In the genomic region with DNA sequence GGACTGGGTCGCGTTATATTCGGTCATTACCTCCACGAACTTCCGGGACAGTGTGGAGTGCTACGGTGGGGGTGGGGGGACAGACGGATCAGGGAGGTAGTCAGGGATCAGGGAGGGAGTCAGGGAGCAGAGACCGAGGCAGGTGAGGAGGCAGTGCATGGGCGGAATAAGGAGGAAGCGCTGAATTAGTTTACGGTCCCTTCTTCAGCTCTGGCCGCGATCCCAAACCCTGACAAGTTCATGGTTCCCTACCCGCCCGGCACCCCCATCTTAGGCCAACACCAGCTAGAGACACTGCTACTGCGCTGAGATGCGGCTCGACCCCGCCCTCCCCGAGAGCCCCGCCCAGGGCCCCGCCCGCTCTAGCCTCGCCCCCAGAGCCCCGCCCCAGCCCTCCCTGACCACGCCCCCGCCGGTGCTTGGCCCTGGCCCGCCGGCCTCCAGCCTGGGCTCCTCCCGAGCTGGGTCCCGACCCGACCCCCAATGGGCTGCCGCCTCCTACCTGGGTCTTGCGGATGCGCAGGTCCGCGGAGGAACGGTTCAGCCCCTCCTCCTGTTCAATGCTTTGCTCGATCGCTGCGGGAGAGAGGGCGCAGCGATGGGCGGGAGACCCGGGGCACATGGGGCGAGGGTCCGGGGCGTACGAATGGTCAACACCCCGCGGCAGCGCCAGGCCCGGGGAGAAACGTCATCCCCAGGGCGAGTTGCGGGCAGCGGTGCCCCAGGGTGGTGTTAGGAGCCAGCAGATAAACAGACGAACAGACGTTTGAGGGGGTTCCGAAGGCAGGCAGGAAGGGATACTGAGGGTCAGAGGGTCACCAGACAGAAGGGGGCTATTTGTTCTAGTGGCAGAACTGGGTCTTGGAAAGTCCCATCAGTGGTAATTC, we compare ENCODE assay signal across 1 cellular context.
TF ChIP-seq lines count a peak whose summit lies in the region.

No MANE protein-coding gene starts in this region.

TF ChIP-seq in HepG2, 621 proteins besides CTCF, POLR2A, EP300 and RAD21 (continued from another document and continues in another):
- TF ChIP-seq, protein P1, sequence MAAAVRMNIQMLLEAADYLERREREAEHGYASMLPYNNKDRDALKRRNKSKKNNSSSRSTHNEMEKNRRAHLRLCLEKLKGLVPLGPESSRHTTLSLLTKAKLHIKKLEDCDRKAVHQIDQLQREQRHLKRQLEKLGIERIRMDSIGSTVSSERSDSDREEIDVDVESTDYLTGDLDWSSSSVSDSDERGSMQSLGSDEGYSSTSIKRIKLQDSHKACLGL (CRISPR knock-in tag; IDR thresholded peaks at IDR 0.05), result peak; percentile 73
- TF ChIP-seq, protein P2, sequence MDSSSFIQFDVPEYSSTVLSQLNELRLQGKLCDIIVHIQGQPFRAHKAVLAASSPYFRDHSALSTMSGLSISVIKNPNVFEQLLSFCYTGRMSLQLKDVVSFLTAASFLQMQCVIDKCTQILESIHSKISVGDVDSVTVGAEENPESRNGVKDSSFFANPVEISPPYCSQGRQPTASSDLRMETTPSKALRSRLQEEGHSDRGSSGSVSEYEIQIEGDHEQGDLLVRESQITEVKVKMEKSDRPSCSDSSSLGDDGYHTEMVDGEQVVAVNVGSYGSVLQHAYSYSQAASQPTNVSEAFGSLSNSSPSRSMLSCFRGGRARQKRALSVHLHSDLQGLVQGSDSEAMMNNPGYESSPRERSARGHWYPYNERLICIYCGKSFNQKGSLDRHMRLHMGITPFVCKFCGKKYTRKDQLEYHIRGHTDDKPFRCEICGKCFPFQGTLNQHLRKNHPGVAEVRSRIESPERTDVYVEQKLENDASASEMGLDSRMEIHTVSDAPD (CRISPR knock-in tag; IDR thresholded peaks at IDR 0.05), result peak; percentile 63; the same call in 1 of the 2 replicates
- TF ChIP-seq, protein P3, sequence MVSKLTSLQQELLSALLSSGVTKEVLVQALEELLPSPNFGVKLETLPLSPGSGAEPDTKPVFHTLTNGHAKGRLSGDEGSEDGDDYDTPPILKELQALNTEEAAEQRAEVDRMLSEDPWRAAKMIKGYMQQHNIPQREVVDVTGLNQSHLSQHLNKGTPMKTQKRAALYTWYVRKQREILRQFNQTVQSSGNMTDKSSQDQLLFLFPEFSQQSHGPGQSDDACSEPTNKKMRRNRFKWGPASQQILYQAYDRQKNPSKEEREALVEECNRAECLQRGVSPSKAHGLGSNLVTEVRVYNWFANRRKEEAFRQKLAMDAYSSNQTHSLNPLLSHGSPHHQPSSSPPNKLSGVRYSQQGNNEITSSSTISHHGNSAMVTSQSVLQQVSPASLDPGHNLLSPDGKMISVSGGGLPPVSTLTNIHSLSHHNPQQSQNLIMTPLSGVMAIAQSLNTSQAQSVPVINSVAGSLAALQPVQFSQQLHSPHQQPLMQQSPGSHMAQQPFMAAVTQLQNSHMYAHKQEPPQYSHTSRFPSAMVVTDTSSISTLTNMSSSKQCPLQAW (CRISPR knock-in tag; IDR thresholded peaks at IDR 0.05), result peak; percentile 80
- TF ChIP-seq NR2C2 (CRISPR knock-in tag; IDR thresholded peaks at IDR 0.05; ENCODE audit: borderline replicate concordance), result no peak
- TF ChIP-seq, protein P4, sequence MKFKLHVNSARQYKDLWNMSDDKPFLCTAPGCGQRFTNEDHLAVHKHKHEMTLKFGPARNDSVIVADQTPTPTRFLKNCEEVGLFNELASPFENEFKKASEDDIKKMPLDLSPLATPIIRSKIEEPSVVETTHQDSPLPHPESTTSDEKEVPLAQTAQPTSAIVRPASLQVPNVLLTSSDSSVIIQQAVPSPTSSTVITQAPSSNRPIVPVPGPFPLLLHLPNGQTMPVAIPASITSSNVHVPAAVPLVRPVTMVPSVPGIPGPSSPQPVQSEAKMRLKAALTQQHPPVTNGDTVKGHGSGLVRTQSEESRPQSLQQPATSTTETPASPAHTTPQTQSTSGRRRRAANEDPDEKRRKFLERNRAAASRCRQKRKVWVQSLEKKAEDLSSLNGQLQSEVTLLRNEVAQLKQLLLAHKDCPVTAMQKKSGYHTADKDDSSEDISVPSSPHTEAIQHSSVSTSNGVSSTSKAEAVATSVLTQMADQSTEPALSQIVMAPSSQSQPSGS (CRISPR knock-in tag; IDR thresholded peaks at IDR 0.05), result peak; percentile 61
- no peak for TF ChIP-seq NRL (CRISPR knock-in tag; IDR thresholded peaks at IDR 0.05; ENCODE audit: borderline replicate concordance)
- TF ChIP-seq ZNF20 (CRISPR knock-in tag; IDR thresholded peaks at IDR 0.05), result no peak
- TF ChIP-seq PAWR (CRISPR knock-in tag; IDR thresholded peaks at IDR 0.05; ENCODE audit: borderline replicate concordance), result no peak; the same call in 1 of the 2 replicates
- peak; percentile 60 for TF ChIP-seq ZFY (CRISPR knock-in tag; IDR thresholded peaks at IDR 0.05)
- peak; percentile 65; the same call in 1 of the 2 replicates for TF ChIP-seq ZNF720 (CRISPR knock-in tag; IDR thresholded peaks at IDR 0.05)
- TF ChIP-seq ZNF556 (CRISPR knock-in tag; IDR thresholded peaks at IDR 0.05; ENCODE audit: borderline replicate concordance), result peak; percentile 67; the same call in 1 of the 2 replicates
- TF ChIP-seq, protein P5, sequence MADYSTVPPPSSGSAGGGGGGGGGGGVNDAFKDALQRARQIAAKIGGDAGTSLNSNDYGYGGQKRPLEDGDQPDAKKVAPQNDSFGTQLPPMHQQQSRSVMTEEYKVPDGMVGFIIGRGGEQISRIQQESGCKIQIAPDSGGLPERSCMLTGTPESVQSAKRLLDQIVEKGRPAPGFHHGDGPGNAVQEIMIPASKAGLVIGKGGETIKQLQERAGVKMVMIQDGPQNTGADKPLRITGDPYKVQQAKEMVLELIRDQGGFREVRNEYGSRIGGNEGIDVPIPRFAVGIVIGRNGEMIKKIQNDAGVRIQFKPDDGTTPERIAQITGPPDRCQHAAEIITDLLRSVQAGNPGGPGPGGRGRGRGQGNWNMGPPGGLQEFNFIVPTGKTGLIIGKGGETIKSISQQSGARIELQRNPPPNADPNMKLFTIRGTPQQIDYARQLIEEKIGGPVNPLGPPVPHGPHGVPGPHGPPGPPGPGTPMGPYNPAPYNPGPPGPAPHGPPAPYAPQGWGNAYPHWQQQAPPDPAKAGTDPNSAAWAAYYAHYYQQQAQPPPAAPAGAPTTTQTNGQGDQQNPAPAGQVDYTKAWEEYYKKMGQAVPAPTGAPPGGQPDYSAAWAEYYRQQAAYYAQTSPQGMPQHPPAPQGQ (CRISPR knock-in tag; IDR thresholded peaks at IDR 0.05; ENCODE audit: borderline replicate concordance), result no peak
- no peak for TF ChIP-seq SSRP1 (CRISPR knock-in tag; IDR thresholded peaks at IDR 0.05)
- no peak for TF ChIP-seq ZNF24 (IDR thresholded peaks at IDR 0.05)
- peak; percentile 59; the same call in 1 of the 2 replicates for TF ChIP-seq STAT5B (CRISPR knock-in tag; IDR thresholded peaks at IDR 0.05)
- TF ChIP-seq NONO (IDR thresholded peaks at IDR 0.05), result no peak
- TF ChIP-seq NONO (CRISPR knock-in tag; conservative IDR thresholded peaks at IDR 0.05), result peak; percentile 53
- TF ChIP-seq, protein P6, sequence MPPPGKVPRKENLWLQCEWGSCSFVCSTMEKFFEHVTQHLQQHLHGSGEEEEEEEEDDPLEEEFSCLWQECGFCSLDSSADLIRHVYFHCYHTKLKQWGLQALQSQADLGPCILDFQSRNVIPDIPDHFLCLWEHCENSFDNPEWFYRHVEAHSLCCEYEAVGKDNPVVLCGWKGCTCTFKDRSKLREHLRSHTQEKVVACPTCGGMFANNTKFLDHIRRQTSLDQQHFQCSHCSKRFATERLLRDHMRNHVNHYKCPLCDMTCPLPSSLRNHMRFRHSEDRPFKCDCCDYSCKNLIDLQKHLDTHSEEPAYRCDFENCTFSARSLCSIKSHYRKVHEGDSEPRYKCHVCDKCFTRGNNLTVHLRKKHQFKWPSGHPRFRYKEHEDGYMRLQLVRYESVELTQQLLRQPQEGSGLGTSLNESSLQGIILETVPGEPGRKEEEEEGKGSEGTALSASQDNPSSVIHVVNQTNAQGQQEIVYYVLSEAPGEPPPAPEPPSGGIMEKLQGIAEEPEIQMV (CRISPR knock-in tag; IDR thresholded peaks at IDR 0.05; ENCODE audit: low read depth), result peak; percentile 91
- TF ChIP-seq, protein P7, sequence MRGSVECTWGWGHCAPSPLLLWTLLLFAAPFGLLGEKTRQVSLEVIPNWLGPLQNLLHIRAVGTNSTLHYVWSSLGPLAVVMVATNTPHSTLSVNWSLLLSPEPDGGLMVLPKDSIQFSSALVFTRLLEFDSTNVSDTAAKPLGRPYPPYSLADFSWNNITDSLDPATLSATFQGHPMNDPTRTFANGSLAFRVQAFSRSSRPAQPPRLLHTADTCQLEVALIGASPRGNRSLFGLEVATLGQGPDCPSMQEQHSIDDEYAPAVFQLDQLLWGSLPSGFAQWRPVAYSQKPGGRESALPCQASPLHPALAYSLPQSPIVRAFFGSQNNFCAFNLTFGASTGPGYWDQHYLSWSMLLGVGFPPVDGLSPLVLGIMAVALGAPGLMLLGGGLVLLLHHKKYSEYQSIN (CRISPR knock-in tag; IDR thresholded peaks at IDR 0.05; ENCODE audit: borderline replicate concordance), result no peak
- peak; percentile 16 for TF ChIP-seq SRSF1 (optimal IDR thresholded peaks at IDR 0.05; ENCODE audit: low read depth, low read length)
- TF ChIP-seq SOX6 (IDR thresholded peaks at IDR 0.05), result no peak
- TF ChIP-seq SOX6 (CRISPR knock-in tag; IDR thresholded peaks at IDR 0.05), result peak; percentile 51; the same call in 1 of the 2 replicates
- TF ChIP-seq TGIF2 (CRISPR knock-in tag; IDR thresholded peaks at IDR 0.05), result no peak; the same call in 1 of the 2 replicates
- TF ChIP-seq HNRNPLL (IDR thresholded peaks at IDR 0.05; ENCODE audit: low read depth, low read length, poor library complexity, severe bottlenecking), result peak; percentile 64
- no peak for TF ChIP-seq ZNF746 (CRISPR knock-in tag; IDR thresholded peaks at IDR 0.05)
- peak; percentile 33; the same call in 1 of the 2 replicates for TF ChIP-seq RCOR2 (CRISPR knock-in tag; IDR thresholded peaks at IDR 0.05)
- TF ChIP-seq, protein P8, sequence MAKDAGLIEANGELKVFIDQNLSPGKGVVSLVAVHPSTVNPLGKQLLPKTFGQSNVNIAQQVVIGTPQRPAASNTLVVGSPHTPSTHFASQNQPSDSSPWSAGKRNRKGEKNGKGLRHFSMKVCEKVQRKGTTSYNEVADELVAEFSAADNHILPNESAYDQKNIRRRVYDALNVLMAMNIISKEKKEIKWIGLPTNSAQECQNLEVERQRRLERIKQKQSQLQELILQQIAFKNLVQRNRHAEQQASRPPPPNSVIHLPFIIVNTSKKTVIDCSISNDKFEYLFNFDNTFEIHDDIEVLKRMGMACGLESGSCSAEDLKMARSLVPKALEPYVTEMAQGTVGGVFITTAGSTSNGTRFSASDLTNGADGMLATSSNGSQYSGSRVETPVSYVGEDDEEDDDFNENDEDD (CRISPR knock-in tag; IDR thresholded peaks at IDR 0.05; ENCODE audit: borderline replicate concordance), result peak; percentile 79
- TF ChIP-seq, protein P9, sequence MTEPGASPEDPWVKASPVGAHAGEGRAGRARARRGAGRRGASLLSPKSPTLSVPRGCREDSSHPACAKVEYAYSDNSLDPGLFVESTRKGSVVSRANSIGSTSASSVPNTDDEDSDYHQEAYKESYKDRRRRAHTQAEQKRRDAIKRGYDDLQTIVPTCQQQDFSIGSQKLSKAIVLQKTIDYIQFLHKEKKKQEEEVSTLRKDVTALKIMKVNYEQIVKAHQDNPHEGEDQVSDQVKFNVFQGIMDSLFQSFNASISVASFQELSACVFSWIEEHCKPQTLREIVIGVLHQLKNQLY (CRISPR knock-in tag; IDR thresholded peaks at IDR 0.05), result peak; percentile 47; the same call in 1 of the 2 replicates
- TF ChIP-seq KDM4B (CRISPR knock-in tag; IDR thresholded peaks at IDR 0.05), result peak; percentile 77
- peak; percentile 19; the same call in 1 of the 2 replicates for TF ChIP-seq NFYB (CRISPR knock-in tag; IDR thresholded peaks at IDR 0.05)
- TF ChIP-seq, protein P10, sequence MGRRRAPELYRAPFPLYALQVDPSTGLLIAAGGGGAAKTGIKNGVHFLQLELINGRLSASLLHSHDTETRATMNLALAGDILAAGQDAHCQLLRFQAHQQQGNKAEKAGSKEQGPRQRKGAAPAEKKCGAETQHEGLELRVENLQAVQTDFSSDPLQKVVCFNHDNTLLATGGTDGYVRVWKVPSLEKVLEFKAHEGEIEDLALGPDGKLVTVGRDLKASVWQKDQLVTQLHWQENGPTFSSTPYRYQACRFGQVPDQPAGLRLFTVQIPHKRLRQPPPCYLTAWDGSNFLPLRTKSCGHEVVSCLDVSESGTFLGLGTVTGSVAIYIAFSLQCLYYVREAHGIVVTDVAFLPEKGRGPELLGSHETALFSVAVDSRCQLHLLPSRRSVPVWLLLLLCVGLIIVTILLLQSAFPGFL (CRISPR knock-in tag; IDR thresholded peaks at IDR 0.05), result no peak
- TF ChIP-seq, protein P11, sequence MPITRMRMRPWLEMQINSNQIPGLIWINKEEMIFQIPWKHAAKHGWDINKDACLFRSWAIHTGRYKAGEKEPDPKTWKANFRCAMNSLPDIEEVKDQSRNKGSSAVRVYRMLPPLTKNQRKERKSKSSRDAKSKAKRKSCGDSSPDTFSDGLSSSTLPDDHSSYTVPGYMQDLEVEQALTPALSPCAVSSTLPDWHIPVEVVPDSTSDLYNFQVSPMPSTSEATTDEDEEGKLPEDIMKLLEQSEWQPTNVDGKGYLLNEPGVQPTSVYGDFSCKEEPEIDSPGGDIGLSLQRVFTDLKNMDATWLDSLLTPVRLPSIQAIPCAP (CRISPR knock-in tag; IDR thresholded peaks at IDR 0.05; ENCODE audit: low read depth), result no peak
- TF ChIP-seq TBP (CRISPR knock-in tag; IDR thresholded peaks at IDR 0.05), result no peak
- TF ChIP-seq ZKSCAN8 (CRISPR knock-in tag; IDR thresholded peaks at IDR 0.05; ENCODE audit: borderline replicate concordance), result no peak; the same call in 1 of the 2 replicates
- TF ChIP-seq, protein P12, sequence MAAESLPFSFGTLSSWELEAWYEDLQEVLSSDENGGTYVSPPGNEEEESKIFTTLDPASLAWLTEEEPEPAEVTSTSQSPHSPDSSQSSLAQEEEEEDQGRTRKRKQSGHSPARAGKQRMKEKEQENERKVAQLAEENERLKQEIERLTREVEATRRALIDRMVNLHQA (CRISPR knock-in tag; IDR thresholded peaks at IDR 0.05), result no peak
- TF ChIP-seq, protein P13, sequence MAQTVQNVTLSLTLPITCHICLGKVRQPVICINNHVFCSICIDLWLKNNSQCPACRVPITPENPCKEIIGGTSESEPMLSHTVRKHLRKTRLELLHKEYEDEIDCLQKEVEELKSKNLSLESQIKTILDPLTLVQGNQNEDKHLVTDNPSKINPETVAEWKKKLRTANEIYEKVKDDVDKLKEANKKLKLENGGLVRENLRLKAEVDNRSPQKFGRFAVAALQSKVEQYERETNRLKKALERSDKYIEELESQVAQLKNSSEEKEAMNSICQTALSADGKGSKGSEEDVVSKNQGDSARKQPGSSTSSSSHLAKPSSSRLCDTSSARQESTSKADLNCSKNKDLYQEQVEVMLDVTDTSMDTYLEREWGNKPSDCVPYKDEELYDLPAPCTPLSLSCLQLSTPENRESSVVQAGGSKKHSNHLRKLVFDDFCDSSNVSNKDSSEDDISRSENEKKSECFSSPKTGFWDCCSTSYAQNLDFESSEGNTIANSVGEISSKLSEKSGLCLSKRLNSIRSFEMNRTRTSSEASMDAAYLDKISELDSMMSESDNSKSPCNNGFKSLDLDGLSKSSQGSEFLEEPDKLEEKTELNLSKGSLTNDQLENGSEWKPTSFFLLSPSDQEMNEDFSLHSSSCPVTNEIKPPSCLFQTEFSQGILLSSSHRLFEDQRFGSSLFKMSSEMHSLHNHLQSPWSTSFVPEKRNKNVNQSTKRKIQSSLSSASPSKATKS (CRISPR knock-in tag; IDR thresholded peaks at IDR 0.05), result no peak; the same call in 1 of the 2 replicates
- TF ChIP-seq MAF1 (CRISPR knock-in tag; IDR thresholded peaks at IDR 0.05; ENCODE audit: borderline replicate concordance), result 0 out of 2 replicates have a peak, but pooled peaks have one; percentile 61
